Comparison of ENCODE assay signal across 14 cellular contexts in the genomic region with DNA sequence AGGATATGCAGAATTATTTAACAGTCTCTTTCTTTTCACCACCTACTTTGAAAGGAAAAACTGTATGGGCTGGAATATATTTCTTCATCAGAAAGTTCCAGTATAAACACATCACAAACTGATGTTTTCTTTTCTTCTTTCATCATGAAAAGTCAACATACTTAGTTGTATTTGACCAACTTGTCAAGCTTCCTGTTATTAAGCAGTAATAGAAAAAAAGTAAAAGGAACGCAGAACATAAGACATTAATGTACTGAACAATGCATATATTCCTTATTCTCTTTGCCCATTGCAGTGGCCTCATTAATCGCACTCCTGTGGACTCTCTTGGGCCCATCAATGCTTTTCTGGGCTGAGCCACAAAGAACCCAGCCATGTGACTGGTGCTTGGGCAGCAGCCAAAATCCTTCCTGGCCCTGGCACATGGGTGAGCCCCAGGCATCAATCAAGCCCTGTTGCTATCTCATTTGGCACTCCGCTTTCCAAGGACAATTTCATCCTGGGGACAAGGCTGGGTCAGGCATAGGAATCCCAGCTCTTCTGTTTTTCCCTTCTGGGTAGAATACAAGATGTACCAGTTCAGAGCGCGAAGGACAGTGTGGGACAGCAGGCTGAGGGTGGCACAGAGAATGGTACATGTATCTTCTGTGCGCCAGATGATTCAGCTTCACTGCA. TPM values are rescaled to one million over a fixed set of nuclear protein-coding genes. Genes with fewer than 3 reads are reported as not detected.
DNase-seq lines count a peak whose midpoint lies in the region; ATAC-seq, FAIRE-seq and TF ChIP-seq lines count a peak whose summit lies in the region.
"Had no signal": no experiment of that assay in that cellular context is flagged by ENCODE, and none has a peak within 500 bp of the region (broad histone marks: within the 10 kb centered on the region; RNA-seq: fewer than 3 reads in every experiment).

No MANE protein-coding gene starts in this region.

- intact Hi-C loops in body of pancreas (cut with DNase I): no loop called here
- intact Hi-C loops in kidney (cut with DNase I): no loop called here
- intact Hi-C loops in thyroid gland (cut with DNase I): no loop called here
- intact Hi-C loops in activated T-helper 1 cell treated with anti-CD3 and anti-CD28 coated beads, Interleukin-12 subunit alpha, Interleukin-12 subunit beta, Interleukin-2, Interleukin-4 antibody, amounts not matched to agents 30 ng/mL and 10 ng/mL and 1 ng/mL, durations not matched to agents 14 hours and 24 hours and 36 hours (cut with micrococcal nuclease): no loop called here

- no peaks in the 10 kb centered on the region for H3K4me1 Mint-ChIP-seq in activated T-helper 1 cell treated with anti-CD3 and anti-CD28 coated beads, Interleukin-12 subunit alpha, Interleukin-12 subunit beta, Interleukin-2, Interleukin-4 antibody, amounts not matched to agents 30 ng/mL and 10 ng/mL and 1 ng/mL, durations not matched to agents 14 hours and 24 hours and 36 hours (ENCODE audit: low read depth)

- H3K27me3 ChIP-seq in body of pancreas (no peaks in the 10 kb centered on the region), thyroid gland (no peaks in the 10 kb centered on the region), H7 (ENCODE audit: control insufficient read depth, insufficient read depth, low read length) (no peaks in the 10 kb centered on the region)

- H3K9ac ChIP-seq in kidney (ENCODE audit: low read length in 2 of 2): no peak overlapping the region

- no peaks in the 10 kb centered on the region for H3K36me3 ChIP-seq in body of pancreas (replicated peaks in 1 of 2; ENCODE audit: insufficient read depth in 1 of 2, low read depth in 2 of 2)
- H3K36me3 ChIP-seq in kidney (ENCODE audit: control insufficient read depth in 1 of 2, insufficient read depth in 2 of 2, low read length in 2 of 2): peaks cover 0 to 4% of the 10 kb centered on the region in 2 donors
- no peaks in the 10 kb centered on the region for H3K36me3 ChIP-seq in thyroid gland
- no peaks in the 10 kb centered on the region for H3K36me3 ChIP-seq in H7 (replicated peaks; ENCODE audit: control insufficient read depth, insufficient read depth, low read length)
- H3K36me3 ChIP-seq: WERI-Rb-1 had no signal

- peak; percentile 45 for ATAC-seq in body of pancreas
- ATAC-seq in HG03139 (IDR thresholded peaks at IDR 0.05; ENCODE audit: unreplicated experiment): no peak
- ATAC-seq: K562 had no signal

- DNase-seq in NCI-H1417 (lab: John Stamatoyannopoulos, UW): peak; percentile 7 to 66 (median 19)
- DNase-seq in NCI-H1417 treated with DMSO at 0.1 percent for 48 hours (lab: John Stamatoyannopoulos, UW): no peak
- peak in 3 of 4 donors; percentile 43 to 52 (median 52) for DNase-seq in body of pancreas
- DNase-seq in kidney: peak; percentile 42
- peak; percentile 40 to 50 for DNase-seq in thyroid gland
- DNase-seq in activated T-helper 1 cell treated with anti-CD3 and anti-CD28 coated beads, Interleukin-12 subunit alpha, Interleukin-12 subunit beta, Interleukin-2, Interleukin-4 antibody, amounts not matched to agents 30 ng/mL and 10 ng/mL and 1 ng/mL, durations not matched to agents 14 hours and 24 hours and 36 hours (ENCODE audit: low spot score): no peak
- no peak for DNase-seq in H7
- DNase-seq: 8988T; activated T-cell treated with anti-CD3 and anti-CD28 coated beads, Interleukin-2, amount 50 U/mL, for 1 hour; NCI-H524 treated with DMSO at 0.1 percent for 48 hours; SHP77 treated with DMSO at 0.1 percent for 48 hours; WERI-Rb-1 had no signal

- FAIRE-seq in kidney (lab: Jason Lieb, UNC): no peak
- FAIRE-seq: K562 had no signal

- TF ChIP-seq POLR2A in body of pancreas (IDR thresholded peaks at IDR 0.05) (no peak), thyroid gland (IDR thresholded peaks at IDR 0.05) (no peak)

- H3K4me1 ChIP-seq in body of pancreas (peaks cover 3% of the 10 kb centered on the region), kidney (ENCODE audit: control insufficient read depth in 1 of 2, insufficient read depth in 1 of 2, low read depth in 1 of 2, low read length in 2 of 2) (peaks cover 2 to 4% of the 10 kb centered on the region in 2 donors), thyroid gland (peaks cover 14 to 16% of the 10 kb centered on the region in 2 donors)

- peaks cover 4% of the 10 kb centered on the region for H3K27me3 Mint-ChIP-seq in activated T-helper 1 cell treated with anti-CD3 and anti-CD28 coated beads, Interleukin-12 subunit alpha, Interleukin-12 subunit beta, Interleukin-2, Interleukin-4 antibody, amounts not matched to agents 30 ng/mL and 10 ng/mL and 1 ng/mL, durations not matched to agents 14 hours and 24 hours and 36 hours (ENCODE audit: insufficient read depth)

- TF ChIP-seq CTCF in body of pancreas (IDR thresholded peaks at IDR 0.05): no peak
- TF ChIP-seq CTCF in kidney (IDR thresholded peaks at IDR 0.05; ENCODE audit: borderline replicate concordance, extremely low read depth, insufficient read depth): no peak
- no peak for TF ChIP-seq CTCF in thyroid gland (IDR thresholded peaks at IDR 0.05)

- no peak overlapping the region for H3K27ac ChIP-seq in body of pancreas
- H3K27ac ChIP-seq in kidney (ENCODE audit: low read depth in 2 of 2, low read length in 2 of 2): no peak overlapping the region
- H3K27ac ChIP-seq in thyroid gland: no peak overlapping the region
- H3K27ac ChIP-seq: WERI-Rb-1 had no signal

- H3K9me3 ChIP-seq in body of pancreas (no peaks in the 10 kb centered on the region), kidney (ENCODE audit: control insufficient read depth in 1 of 2, low read length in 2 of 2) (no peaks in the 10 kb centered on the region), thyroid gland (no peaks in the 10 kb centered on the region)

- H3K4me3 Mint-ChIP-seq in activated T-helper 1 cell treated with anti-CD3 and anti-CD28 coated beads, Interleukin-12 subunit alpha, Interleukin-12 subunit beta, Interleukin-2, Interleukin-4 antibody, amounts not matched to agents 30 ng/mL and 10 ng/mL and 1 ng/mL, durations not matched to agents 14 hours and 24 hours and 36 hours: no peak overlapping the region

- H3K36me3 Mint-ChIP-seq in activated T-helper 1 cell treated with anti-CD3 and anti-CD28 coated beads, Interleukin-12 subunit alpha, Interleukin-12 subunit beta, Interleukin-2, Interleukin-4 antibody, amounts not matched to agents 30 ng/mL and 10 ng/mL and 1 ng/mL, durations not matched to agents 14 hours and 24 hours and 36 hours (ENCODE audit: low read depth): no peaks in the 10 kb centered on the region

- H3K9me3 Mint-ChIP-seq in activated T-helper 1 cell treated with anti-CD3 and anti-CD28 coated beads, Interleukin-12 subunit alpha, Interleukin-12 subunit beta, Interleukin-2, Interleukin-4 antibody, amounts not matched to agents 30 ng/mL and 10 ng/mL and 1 ng/mL, durations not matched to agents 14 hours and 24 hours and 36 hours: no peaks in the 10 kb centered on the region

- H3K4me3 ChIP-seq in body of pancreas (no peak overlapping the region), kidney (ENCODE audit: low read length in 2 of 2) (no peak overlapping the region), thyroid gland (replicated peaks in 1 of 3) (no peak overlapping the region), H7 (ENCODE audit: insufficient read depth, low read depth, low read length) (no peak overlapping the region)
- H3K4me3 ChIP-seq: K562 had no signal

- WGBS in body of pancreas, 2 donors: 68 to 73% methylated on average over 6 of the region's 6 CpGs
- 89 to 91% methylated on average over 6 of the region's 6 CpGs for WGBS in thyroid gland, 2 donors

- H3K27ac Mint-ChIP-seq in activated T-helper 1 cell treated with anti-CD3 and anti-CD28 coated beads, Interleukin-12 subunit alpha, Interleukin-12 subunit beta, Interleukin-2, Interleukin-4 antibody, amounts not matched to agents 30 ng/mL and 10 ng/mL and 1 ng/mL, durations not matched to agents 14 hours and 24 hours and 36 hours: no peak overlapping the region

RNA-seq across cellular contexts. Expression of a gene that starts 42.3 kb away (rescaled TPM):
- total RNA-seq in body of pancreas (10 to 100 TPM in 1 of 2 donors, 1 to 10 TPM in 1; 5.9 to 12.2 TPM), kidney (14.6 TPM), thyroid gland (10 to 100 TPM in 2 of 4 donors, 1 to 10 TPM in 2; 6.8 to 10.5 (median 9.1) TPM)
- 34.5 TPM for polyA plus RNA-seq in kidney (ENCODE audit: insufficient read depth, low read depth, low replicate concordance)
- total RNA-seq in activated T-helper 1 cell treated with anti-CD3 and anti-CD28 coated beads, Interleukin-12 subunit alpha, Interleukin-12 subunit beta, Interleukin-2, Interleukin-4 antibody, amounts not matched to agents 30 ng/mL and 10 ng/mL and 1 ng/mL, durations not matched to agents 14 hours and 24 hours and 36 hours: not detected in 2 replicates
- total RNA-seq in H7 (2014; rRNA removed; shearing (Covaris generic)): 8.1 and 10.5 TPM in 2 replicates

Comparison
In these comparisons a context has a peak if more than half of its experiments do, and no peak if none do; other contexts are left out.
1. DNase-seq: peak in NCI-H1417 (3 of 3), body of pancreas (3 of 4), kidney (single experiment) and thyroid gland (2 of 2); none in NCI-H1417 treated with DMSO at 0.1 percent for 48 hours (single experiment), activated T-helper 1 cell treated with anti-CD3 and anti-CD28 coated beads, Interleukin-12 subunit alpha, Interleukin-12 subunit beta, Interleukin-2, Interleukin-4 antibody, amounts not matched to agents 30 ng/mL and 10 ng/mL and 1 ng/mL, durations not matched to agents 14 hours and 24 hours and 36 hours (single experiment) and H7 (single experiment).